In the genomic region with DNA sequence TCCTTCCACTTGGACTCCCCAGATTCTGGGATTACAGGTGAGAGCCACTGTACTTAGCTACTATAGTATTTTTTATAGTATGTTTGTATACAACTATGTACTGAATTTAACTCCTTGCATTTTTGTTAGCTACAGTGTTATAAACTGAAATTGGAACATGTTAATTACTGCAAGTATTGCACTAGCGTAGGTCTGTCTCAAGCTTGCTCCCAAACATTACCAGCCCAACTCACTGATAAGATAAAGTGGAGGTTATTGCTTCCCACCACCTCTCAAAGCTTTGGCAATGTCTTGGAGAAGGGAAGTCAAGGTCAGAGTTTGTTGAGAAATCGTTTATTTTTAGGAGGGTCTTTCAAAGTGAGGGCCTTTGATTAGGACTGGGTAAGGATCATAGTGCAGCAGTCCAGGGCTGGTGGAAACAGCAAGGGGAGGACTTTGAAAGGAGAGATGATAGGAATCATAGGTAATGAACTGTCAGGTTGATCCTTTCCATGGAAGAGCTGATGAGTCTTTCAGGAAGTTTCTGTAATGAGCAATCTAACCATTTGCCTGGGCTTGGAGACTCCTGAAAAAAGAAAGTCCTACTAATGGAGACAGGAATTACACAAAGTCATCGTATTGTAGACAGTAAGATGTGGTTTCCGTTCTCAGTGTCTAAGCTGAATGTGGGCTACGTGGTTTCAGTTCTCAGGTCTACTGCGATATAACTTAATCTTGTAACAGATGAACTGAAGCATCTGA, we compare ENCODE assay signal across 14 cellular contexts.
A peak's percentile ranks its signal among the peaks of the same experiment; 100 is the strongest.
DNase-seq lines count a peak whose midpoint lies in the region; ATAC-seq and TF ChIP-seq lines count a peak whose summit lies in the region.
"Had no signal": no experiment of that assay in that cellular context is flagged by ENCODE, and none has a peak within 500 bp of the region (broad histone marks: within the 10 kb centered on the region; RNA-seq: fewer than 3 reads in every experiment).

No MANE protein-coding gene starts in this region.

- ATAC-seq in DND-41 (ENCODE audit: insufficient read depth, low read depth) (peak; percentile 97), GM19351 (IDR thresholded peaks at IDR 0.05; ENCODE audit: unreplicated experiment) (peak; percentile 50), body of pancreas (no peak), HG03378 (IDR thresholded peaks at IDR 0.05; ENCODE audit: unreplicated experiment) (no peak)

- H3K9me3 ChIP-seq in DND-41 (ENCODE audit: insufficient read depth, low read length, severe bottlenecking) (no peaks in the 10 kb centered on the region), endodermal cell (ENCODE audit: control insufficient read depth, low read length) (peaks cover 6% of the 10 kb centered on the region), body of pancreas (no peaks in the 10 kb centered on the region), Caco-2 (no peaks in the 10 kb centered on the region)
- H3K9me3 ChIP-seq: SJCRH30 had no signal

- DNase-seq in DND-41: peak; percentile 21
- DNase-seq in Jurkat, Clone E6-1 (ENCODE audit: low read depth, low spot score): peak; percentile 74
- no peak for DNase-seq in endodermal cell
- no peak for DNase-seq in body of pancreas
- no peak for DNase-seq in Caco-2
- DNase-seq in HUDEP-2 (lab: John Stamatoyannopoulos, UW; ENCODE audit: unreplicated experiment in 76 of 76): no peak
- DNase-seq: activated gamma-delta T cell treated with Interleukin-2 at 50 U/mL for 16 hours, cortex of kidney, NCI-H1436, NCI-H524, retina, SJCRH30 had no signal

- H3K4me1 ChIP-seq in DND-41 (ENCODE audit: insufficient read depth, low read length): peaks cover 16% of the 10 kb centered on the region
- peaks cover 24% of the 10 kb centered on the region for H3K4me1 ChIP-seq in endodermal cell (ENCODE audit: control insufficient read depth, insufficient read depth, low read length)
- no peaks in the 10 kb centered on the region for H3K4me1 ChIP-seq in body of pancreas
- peaks cover 27% of the 10 kb centered on the region for H3K4me1 ChIP-seq in Caco-2

- BruUV-seq in Caco-2 (replicated peaks; lab: Mats Ljungman, UMichigan): no TSS peak

- H3K36me3 ChIP-seq in DND-41 (ENCODE audit: insufficient read depth, low read length) (no peaks in the 10 kb centered on the region), endodermal cell (ENCODE audit: control insufficient read depth, insufficient read depth, low read length) (no peaks in the 10 kb centered on the region), body of pancreas (replicated peaks in 1 of 2; ENCODE audit: insufficient read depth in 1 of 2, low read depth in 2 of 2) (no peaks in the 10 kb centered on the region), Caco-2 (ENCODE audit: control insufficient read depth, insufficient read depth, low read length) (no peaks in the 10 kb centered on the region)
- H3K36me3 ChIP-seq: SJCRH30 had no signal

- no peak overlapping the region for H3K27ac ChIP-seq in DND-41 (ENCODE audit: low read length)
- no peak overlapping the region for H3K27ac ChIP-seq in endodermal cell (ENCODE audit: low read depth, low read length)
- H3K27ac ChIP-seq in body of pancreas: no peak overlapping the region
- H3K27ac ChIP-seq: SJCRH30 had no signal

- TF ChIP-seq CTCF in DND-41 (IDR thresholded peaks at IDR 0.05; ENCODE audit: borderline replicate concordance, extremely low read depth, low read length, poor library complexity, severe bottlenecking): no peak
- no peak for TF ChIP-seq CTCF in endodermal cell (conservative IDR thresholded peaks at IDR 0.05)
- no peak for TF ChIP-seq CTCF in body of pancreas (IDR thresholded peaks at IDR 0.05)
- no peak for TF ChIP-seq CTCF in Caco-2 (IDR thresholded peaks at IDR 0.05; ENCODE audit: insufficient read depth in 1 of 2, low read depth in 1 of 2, low read length in 1 of 2, severe bottlenecking in 1 of 2, unreplicated experiment in 1 of 2)

- H3K4me3 ChIP-seq in DND-41 (ENCODE audit: low read depth in 1 of 2, low read length in 2 of 2): no peak overlapping the region
- H3K4me3 ChIP-seq in Jurkat, Clone E6-1 (ENCODE audit: low read length): no peak overlapping the region
- no peak overlapping the region for H3K4me3 ChIP-seq in endodermal cell (ENCODE audit: low read length)
- H3K4me3 ChIP-seq in body of pancreas: no peak overlapping the region
- H3K4me3 ChIP-seq in Caco-2 (ENCODE audit: low read depth, low read length): no peak overlapping the region
- H3K4me3 ChIP-seq: SJCRH30 had no signal

- H2AFZ ChIP-seq in DND-41 (ENCODE audit: low read depth, low read length): no peak overlapping the region

- POLR2A ChIA-PET in Caco-2 (lab: Charles Lee): no interaction called here

- intact Hi-C loops in body of pancreas (cut with DNase I) (no loop called here), Caco-2 (cut with micrococcal nuclease; ENCODE audit: unreplicated experiment) (no loop called here)

- H3K36me3 Mint-ChIP-seq in endodermal cell (ENCODE audit: low read depth) (peaks cover 3% of the 10 kb centered on the region), Caco-2 (ENCODE audit: insufficient read depth, unreplicated experiment) (no peaks in the 10 kb centered on the region)

- H3K9me3 Mint-ChIP-seq in endodermal cell (peaks cover 7% of the 10 kb centered on the region), Caco-2 (ENCODE audit: unreplicated experiment) (no peaks in the 10 kb centered on the region)

- H4K20me1 ChIP-seq in DND-41 (ENCODE audit: insufficient read depth, low read length): 0 out of 2 replicates have a peak, but pooled peaks cover 3% of the 10 kb centered on the region

- 85 to 87% methylated on average over 6 of the region's 6 CpGs for WGBS in endodermal cell (ENCODE audit: insufficient coverage in 1 of 2, insufficient read length in 1 of 2), 2 experiments
- WGBS in body of pancreas, 2 donors: 52 to 72% methylated on average over 6 of the region's 6 CpGs

- H3K79me2 ChIP-seq in DND-41 (ENCODE audit: insufficient read depth, low read length): no peaks in the 10 kb centered on the region

- CTCF ChIA-PET in Caco-2 (lab: Charles Lee): no interaction called here

- no peak for TF ChIP-seq POLR2A in body of pancreas (IDR thresholded peaks at IDR 0.05)

- no peak overlapping the region for H3K4me2 ChIP-seq in DND-41 (ENCODE audit: insufficient read depth, low read length)

- H3K9ac ChIP-seq in DND-41 (ENCODE audit: low read depth, low read length): no peak overlapping the region
- H3K9ac ChIP-seq in endodermal cell (ENCODE audit: extremely low read depth, low read length, poor library complexity, severe bottlenecking): no peak overlapping the region

- H3K27me3 Mint-ChIP-seq in endodermal cell (ENCODE audit: insufficient read depth): peaks cover 2% of the 10 kb centered on the region
- H3K27me3 Mint-ChIP-seq in Caco-2 (ENCODE audit: insufficient read depth, unreplicated experiment): no peaks in the 10 kb centered on the region

- peaks cover 52% of the 10 kb centered on the region for H3K4me1 Mint-ChIP-seq in endodermal cell
- peaks cover 45% of the 10 kb centered on the region for H3K4me1 Mint-ChIP-seq in Caco-2 (ENCODE audit: low read depth, unreplicated experiment)

- H3K4me3 Mint-ChIP-seq in endodermal cell (no peak overlapping the region), Caco-2 (ENCODE audit: unreplicated experiment) (no peak overlapping the region)

- H3K27ac Mint-ChIP-seq in endodermal cell: peak overlapping the region; percentile 6
- H3K27ac Mint-ChIP-seq in Caco-2 (ENCODE audit: unreplicated experiment): no peak overlapping the region

- H3K27me3 ChIP-seq in DND-41 (ENCODE audit: insufficient read depth, low read length, poor library complexity): peaks cover 7% of the 10 kb centered on the region
- no peaks in the 10 kb centered on the region for H3K27me3 ChIP-seq in endodermal cell (ENCODE audit: control insufficient read depth, insufficient read depth, low read length, poor library complexity, severe bottlenecking)
- H3K27me3 ChIP-seq in body of pancreas: no peaks in the 10 kb centered on the region
- no peaks in the 10 kb centered on the region for H3K27me3 ChIP-seq in Caco-2 (replicated peaks; ENCODE audit: control insufficient read depth, insufficient read depth, low read length)
- H3K27me3 ChIP-seq: SJCRH30 had no signal

Comparison
In these comparisons a context has a peak if more than half of its experiments do, and no peak if none do; other contexts are left out.
1. ATAC-seq: peak in DND-41 (single experiment) and GM19351 (single experiment); none in body of pancreas (single experiment) and HG03378 (single experiment).
2. DNase-seq: peak in DND-41 (single experiment) and Jurkat, Clone E6-1 (single experiment); none in endodermal cell (single experiment), body of pancreas (0 of 4), Caco-2 (0 of 2) and HUDEP-2 (0 of 76).